12 cellular contexts compared by ENCODE assay signal in genomic region chr11:76767659-76768058, GRCh38. TPM values are rescaled to one million over a fixed set of nuclear protein-coding genes. Genes with fewer than 3 reads are reported as not detected.
A peak's percentile ranks its signal among the peaks of the same experiment; 100 is the strongest.
DNase-seq lines count a peak whose midpoint lies in the region; ATAC-seq, FAIRE-seq and TF ChIP-seq lines count a peak whose summit lies in the region.
"Had no signal": no experiment of that assay in that cellular context is flagged by ENCODE, and none has a peak within 500 bp of the region (broad histone marks: within the 10 kb centered on the region; RNA-seq: fewer than 3 reads in every experiment).

No MANE protein-coding gene starts in this region.

- FAIRE-seq in A549 (lab: Jason Lieb, UNC), result no peak
- FAIRE-seq: islet of Langerhans, TTC549 had no signal

- in situ Hi-C loops in KBM-7 (cut with MboI; ENCODE audit: low pct_unique_long_range_greater_than_20kb, low sequenced_read_pairs), result no loop called here

- intact Hi-C loops in dendritic cell treated with granulocyte-macrophage colony-stimulating factor and Interleukin-4, amounts not matched to agents 40 ng/mL and 50 ng/mL, for 4 days (cut with micrococcal nuclease), result no loop called here

- TF ChIP-seq POLR2A in A549 (IDR thresholded peaks at IDR 0.05; ENCODE audit: low read length), result no peak

- no peak for TF ChIP-seq CTCF in A549 (IDR thresholded peaks at IDR 0.05)
- no peak for TF ChIP-seq CTCF in nephron (IDR thresholded peaks at IDR 0.05; ENCODE audit: unreplicated experiment in 3 of 3)

- POLR2A ChIA-PET in A549 (lab: Yijun Ruan, JAX), result interaction anchor here (1.0 to 5.1 kb wide), 5 partner anchors 14 to 31 kb away, joined by 3 to 99 read pairs (median 4); partner anchors contain the start of gene TSKU

- no peak for TF ChIP-seq RAD21 in A549 (conservative IDR thresholded peaks at IDR 0.05 in 1 of 2, IDR thresholded peaks at IDR 0.05 in 1 of 2)

- peak overlapping the region; percentile 58 for H3K4me3 ChIP-seq in A549
- H3K4me3 ChIP-seq: dorsolateral prefrontal cortex had no signal

- peaks cover 95% of the 10 kb centered on the region for H3K4me1 ChIP-seq in A549

- peak overlapping the region; percentile 97 to 100 for H3K27ac ChIP-seq in A549
- H3K27ac ChIP-seq in KOPT-K1 (ENCODE audit: low read depth, low read length, poor library complexity, severe bottlenecking), result peak overlapping the region; percentile 20

- H3K4me1 Mint-ChIP-seq in dendritic cell treated with granulocyte-macrophage colony-stimulating factor and Interleukin-4, amounts not matched to agents 40 ng/mL and 50 ng/mL, for 4 days (ENCODE audit: low read depth), result peaks cover 36% of the 10 kb centered on the region
- H3K4me1 Mint-ChIP-seq in nephron, result peaks cover 74% of the 10 kb centered on the region

- peak overlapping the region; percentile 95 for H3K4me2 ChIP-seq in A549

- no peak overlapping the region for H3K4me3 Mint-ChIP-seq in dendritic cell treated with granulocyte-macrophage colony-stimulating factor and Interleukin-4, amounts not matched to agents 40 ng/mL and 50 ng/mL, for 4 days
- no peak overlapping the region for H3K4me3 Mint-ChIP-seq in nephron

- H3K36me3 Mint-ChIP-seq in dendritic cell treated with granulocyte-macrophage colony-stimulating factor and Interleukin-4, amounts not matched to agents 40 ng/mL and 50 ng/mL, for 4 days (ENCODE audit: low read depth), result no peaks in the 10 kb centered on the region
- no peaks in the 10 kb centered on the region for H3K36me3 Mint-ChIP-seq in nephron (ENCODE audit: low read depth)

- 73% methylated on average over 5 of the region's 5 CpGs for WGBS in A549 (ENCODE audit: missing lambda C conversion rate)

- CTCF ChIA-PET in A549 (lab: Yijun Ruan, JAX), result interaction anchor here (0.7 to 12.9 kb wide), 4 partner anchors 17 to 35 kb away, joined by 3 to 78 read pairs (median 6); no protein-coding TSS in a partner anchor

- peaks cover 62% of the 10 kb centered on the region for H3K27me3 Mint-ChIP-seq in dendritic cell treated with granulocyte-macrophage colony-stimulating factor and Interleukin-4, amounts not matched to agents 40 ng/mL and 50 ng/mL, for 4 days
- peaks cover 9% of the 10 kb centered on the region for H3K27me3 Mint-ChIP-seq in nephron (ENCODE audit: low read depth)

- TF ChIP-seq EP300 in A549 (IDR thresholded peaks at IDR 0.05), result no peak

- no peak for DNase-seq in A549 (ENCODE audit: low read depth in 1 of 2, low spot score in 1 of 2)
- no peak for DNase-seq in NCI-H2081 treated with DMSO at 0.1 percent for 48 hours (lab: John Stamatoyannopoulos, UW)
- DNase-seq in glomerular visceral epithelial cell (ENCODE audit: extremely low spot score), result no peak
- no peak for DNase-seq in KBM-7
- DNase-seq: activated T-cell treated with anti-CD3 and anti-CD28 coated beads for 4 hours, dorsolateral prefrontal cortex had no signal

- no peaks in the 10 kb centered on the region for H3K36me3 ChIP-seq in KOPT-K1 (ENCODE audit: insufficient read depth, low read length)

- H3K27ac Mint-ChIP-seq in dendritic cell treated with granulocyte-macrophage colony-stimulating factor and Interleukin-4, amounts not matched to agents 40 ng/mL and 50 ng/mL, for 4 days, result peak overlapping the region; percentile 9
- H3K27ac Mint-ChIP-seq in nephron, result peak overlapping the region; percentile 40 to 51 (median 43)

- H3K9me3 Mint-ChIP-seq in dendritic cell treated with granulocyte-macrophage colony-stimulating factor and Interleukin-4, amounts not matched to agents 40 ng/mL and 50 ng/mL, for 4 days, result no peaks in the 10 kb centered on the region
- H3K9me3 Mint-ChIP-seq in nephron, result no peaks in the 10 kb centered on the region

- H3K9me3 ChIP-seq in A549 (no peaks in the 10 kb centered on the region), KOPT-K1 (ENCODE audit: insufficient read depth, low read length, poor library complexity, severe bottlenecking) (no peaks in the 10 kb centered on the region)

- ATAC-seq in A549 (no peak), GM18517 (IDR thresholded peaks at IDR 0.05; ENCODE audit: unreplicated experiment) (no peak)

TF ChIP-seq in A549, 52 proteins besides CTCF, POLR2A, EP300 and RAD21:
- no peak for TF ChIP-seq PBX3 (IDR thresholded peaks at IDR 0.05)
- TF ChIP-seq CHD4 (IDR thresholded peaks at IDR 0.05; ENCODE audit: borderline replicate concordance), result no peak
- no peak for TF ChIP-seq RFX5 (IDR thresholded peaks at IDR 0.05)
- TF ChIP-seq JUNB (IDR thresholded peaks at IDR 0.05), result no peak
- TF ChIP-seq BCL3 (IDR thresholded peaks at IDR 0.05), result no peak
- TF ChIP-seq EHMT2 (IDR thresholded peaks at IDR 0.05; ENCODE audit: low read depth), result no peak
- TF ChIP-seq ESRRA (IDR thresholded peaks at IDR 0.05; ENCODE audit: borderline replicate concordance, low read length), result no peak
- TF ChIP-seq RARB (CRISPR knock-in tag; IDR thresholded peaks at IDR 0.05), result no peak
- no peak for TF ChIP-seq POLR2AphosphoS2 (conservative IDR thresholded peaks at IDR 0.05; ENCODE audit: low read length)
- no peak for TF ChIP-seq TFCP2L1 (CRISPR knock-in tag; IDR thresholded peaks at IDR 0.05)
- TF ChIP-seq HMGXB4 (CRISPR knock-in tag; IDR thresholded peaks at IDR 0.05; ENCODE audit: borderline replicate concordance), result no peak
- TF ChIP-seq GATA3 (IDR thresholded peaks at IDR 0.05; ENCODE audit: borderline replicate concordance), result no peak
- TF ChIP-seq FOXS1 (CRISPR knock-in tag; IDR thresholded peaks at IDR 0.05), result no peak
- TF ChIP-seq TP53 (CRISPR knock-in tag; IDR thresholded peaks at IDR 0.05), result no peak
- no peak for TF ChIP-seq BHLHE40 (IDR thresholded peaks at IDR 0.05; ENCODE audit: low read depth, low read length)

RNA-seq across cellular contexts. Expression of gene TSKU, which starts 15.5 kb away (rescaled TPM):
- 164 and 188 TPM in 2 replicates for polyA plus RNA-seq in A549 (2011; rRNA removed)
- polyA plus RNA-seq in A549 (2012; cell fraction: cytosol; rRNA removed), result 177 and 263 TPM in 2 replicates
- 271 and 323 TPM in 2 replicates for polyA plus RNA-seq in A549 (2012; cell fraction: nucleus; rRNA removed)
- polyA plus RNA-seq in A549 (2017; fragmentation: RNase III; extraction: RNeasy Plus Mini Kit Qiagen cat#74134 plus additional on column Dnase treatment), result 145 to 171 TPM (median 164 TPM) in 3 replicates
- 186 and 192 TPM in 2 replicates for polyA minus RNA-seq in A549 (2011; rRNA and poly(A)+ RNA removed)
